1 cellular context compared by ENCODE assay signal in the genomic region with DNA sequence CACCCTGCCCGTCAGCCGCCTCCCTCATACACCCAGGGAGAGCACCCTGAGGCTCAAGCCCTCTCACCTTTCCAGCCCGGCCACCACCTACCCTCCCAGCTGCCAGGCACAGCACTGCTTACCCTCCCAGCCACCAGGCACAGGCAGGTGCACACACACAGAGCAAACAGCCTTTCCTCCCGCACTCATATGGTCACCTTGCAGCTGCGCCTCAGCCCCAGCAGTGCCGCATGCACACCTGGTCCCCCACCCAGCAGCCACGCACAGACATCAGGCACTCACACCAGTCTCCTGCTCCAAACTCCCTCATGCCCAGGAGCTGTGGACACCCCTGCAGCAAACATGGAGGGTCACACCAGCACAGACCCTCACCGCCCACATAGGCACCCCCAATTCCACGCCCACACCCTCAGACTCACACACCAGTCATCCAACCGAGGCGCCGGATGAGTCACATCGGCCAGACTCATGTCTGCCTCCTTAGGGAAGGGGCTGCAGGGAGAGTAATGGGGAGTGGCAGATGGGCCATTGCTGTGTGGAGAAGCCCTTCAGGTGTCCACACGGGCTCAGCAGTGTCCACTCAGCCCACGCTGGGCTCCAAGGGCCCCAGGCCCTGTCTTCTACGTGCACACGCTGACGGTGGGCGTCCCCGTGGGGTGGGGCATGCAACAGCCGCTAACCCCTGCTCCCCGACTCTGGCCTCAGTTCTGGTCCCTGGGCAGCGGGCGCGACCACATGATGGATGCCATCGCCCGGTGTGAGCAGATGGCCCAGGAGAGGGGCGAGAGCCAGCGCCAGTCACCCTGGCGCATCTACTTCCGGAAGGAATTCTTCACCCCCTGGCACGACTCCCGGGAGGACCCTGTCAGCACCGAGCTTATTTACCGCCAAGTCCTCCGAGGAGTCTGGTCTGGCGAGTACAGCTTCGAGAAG.
A peak's percentile ranks its signal among the peaks of the same experiment; 100 is the strongest.
TF ChIP-seq lines count a peak whose summit lies in the region.

No MANE protein-coding gene starts in this region.

TF ChIP-seq in HCT116, 20 proteins besides CTCF, POLR2A, EP300 and RAD21 (continued from another document):
- TF ChIP-seq, protein P1, sequence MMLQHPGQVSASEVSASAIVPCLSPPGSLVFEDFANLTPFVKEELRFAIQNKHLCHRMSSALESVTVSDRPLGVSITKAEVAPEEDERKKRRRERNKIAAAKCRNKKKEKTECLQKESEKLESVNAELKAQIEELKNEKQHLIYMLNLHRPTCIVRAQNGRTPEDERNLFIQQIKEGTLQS (IDR thresholded peaks at IDR 0.05), result no peak
- TF ChIP-seq EGR1 (IDR thresholded peaks at IDR 0.05; ENCODE audit: low read depth), result peak; percentile 91
- TF ChIP-seq FOSL1 (IDR thresholded peaks at IDR 0.05; ENCODE audit: low read depth), result peak; percentile 90
- no peak for TF ChIP-seq SIN3A (IDR thresholded peaks at IDR 0.05; ENCODE audit: low read depth)
- TF ChIP-seq, protein P2, sequence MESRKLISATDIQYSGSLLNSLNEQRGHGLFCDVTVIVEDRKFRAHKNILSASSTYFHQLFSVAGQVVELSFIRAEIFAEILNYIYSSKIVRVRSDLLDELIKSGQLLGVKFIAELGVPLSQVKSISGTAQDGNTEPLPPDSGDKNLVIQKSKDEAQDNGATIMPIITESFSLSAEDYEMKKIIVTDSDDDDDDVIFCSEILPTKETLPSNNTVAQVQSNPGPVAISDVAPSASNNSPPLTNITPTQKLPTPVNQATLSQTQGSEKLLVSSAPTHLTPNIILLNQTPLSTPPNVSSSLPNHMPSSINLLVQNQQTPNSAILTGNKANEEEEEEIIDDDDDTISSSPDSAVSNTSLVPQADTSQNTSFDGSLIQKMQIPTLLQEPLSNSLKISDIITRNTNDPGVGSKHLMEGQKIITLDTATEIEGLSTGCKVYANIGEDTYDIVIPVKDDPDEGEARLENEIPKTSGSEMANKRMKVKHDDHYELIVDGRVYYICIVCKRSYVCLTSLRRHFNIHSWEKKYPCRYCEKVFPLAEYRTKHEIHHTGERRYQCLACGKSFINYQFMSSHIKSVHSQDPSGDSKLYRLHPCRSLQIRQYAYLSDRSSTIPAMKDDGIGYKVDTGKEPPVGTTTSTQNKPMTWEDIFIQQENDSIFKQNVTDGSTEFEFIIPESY (IDR thresholded peaks at IDR 0.05; ENCODE audit: extremely low read depth, insufficient replicate concordance, low read length), result no peak
- no peak for TF ChIP-seq SP1 (IDR thresholded peaks at IDR 0.05; ENCODE audit: low read depth)
- no peak for TF ChIP-seq ZFX (IDR thresholded peaks at IDR 0.05)
- no peak for TF ChIP-seq SRF (IDR thresholded peaks at IDR 0.05; ENCODE audit: low read depth)
- no peak for TF ChIP-seq ELF1 (IDR thresholded peaks at IDR 0.05; ENCODE audit: borderline replicate concordance, low read depth)
- TF ChIP-seq CBX3 (IDR thresholded peaks at IDR 0.05; ENCODE audit: low read depth), result no peak
